14 cellular contexts compared by ENCODE assay signal in genomic region chr21:37994211-37994610, GRCh38.
A peak's percentile ranks its signal among the peaks of the same experiment; 100 is the strongest.
DNase-seq lines count a peak whose midpoint lies in the region; ATAC-seq, FAIRE-seq and TF ChIP-seq lines count a peak whose summit lies in the region.
"Had no signal": no experiment of that assay in that cellular context is flagged by ENCODE, and none has a peak within 500 bp of the region (broad histone marks: within the 10 kb centered on the region; RNA-seq: fewer than 3 reads in every experiment).

No MANE protein-coding gene starts in this region.

- no peaks in the 10 kb centered on the region for H3K9me2 ChIP-seq in PC-3 (replicated peaks; ENCODE audit: low read length)

- TF ChIP-seq POLR2A in heart left ventricle (IDR thresholded peaks at IDR 0.05) = no peak
- no peak for TF ChIP-seq POLR2A in GM12892 (IDR thresholded peaks at IDR 0.05; ENCODE audit: low read depth, low read length)

- TF ChIP-seq CTCF in heart left ventricle (IDR thresholded peaks at IDR 0.05) = no peak
- no peak for TF ChIP-seq CTCF in PC-3 (conservative IDR thresholded peaks at IDR 0.05; ENCODE audit: low read depth, low read length)
- TF ChIP-seq CTCF in fibroblast of the aortic adventitia (IDR thresholded peaks at IDR 0.05; ENCODE audit: insufficient read depth, low read length) = no peak

- 62 to 75% (median 72%) methylated on average over 4 of the region's 4 CpGs for WGBS in heart left ventricle, 4 donors

- no peak for FAIRE-seq in GM12892 (lab: Jason Lieb, UNC)
- FAIRE-seq: H1 had no signal

- H4K20me1 ChIP-seq in PC-3 (ENCODE audit: low read length) = no peaks in the 10 kb centered on the region

- H3K9me3 ChIP-seq in heart left ventricle = no peaks in the 10 kb centered on the region
- H3K9me3 ChIP-seq in PC-3 (ENCODE audit: low read length) = no peaks in the 10 kb centered on the region
- H3K9me3 ChIP-seq: HAP-1 had no signal

- no peak overlapping the region for H3K4me3 ChIP-seq in heart left ventricle
- no peak overlapping the region for H3K4me3 ChIP-seq in PC-3 (ENCODE audit: low read length)
- no peak overlapping the region for H3K4me3 ChIP-seq in fibroblast of the aortic adventitia (ENCODE audit: low read depth, low read length)
- H3K4me3 ChIP-seq: HAP-1 had no signal

- H3K36me3 ChIP-seq in heart left ventricle (no peaks in the 10 kb centered on the region), PC-3 (ENCODE audit: low read depth, low read length) (no peaks in the 10 kb centered on the region)
- H3K36me3 ChIP-seq: HAP-1 had no signal

- H3K4me2 ChIP-seq in PC-3 (ENCODE audit: low read length) = no peak overlapping the region

- intact Hi-C loops in Right ventricle myocardium superior (cut with DNase I) (no loop called here), heart left ventricle (cut with DNase I) (no loop called here), PC-3 (cut with micrococcal nuclease) (no loop called here)

- peak; percentile 52 for ATAC-seq in Right ventricle myocardium superior (ENCODE audit: poor library complexity)
- no peak for ATAC-seq in heart left ventricle
- ATAC-seq in PC-3 = no peak
- no peak for ATAC-seq in GM18511 (IDR thresholded peaks at IDR 0.05; ENCODE audit: unreplicated experiment)

- DNase-seq in Right ventricle myocardium superior (no peak), heart left ventricle (no peak), PC-3 (peak; percentile 35), fibroblast of the aortic adventitia (ENCODE audit: low read depth) (peak; percentile 16), GM12892 (ENCODE audit: insufficient read length) (no peak), COR-L47 (lab: John Stamatoyannopoulos, UW) (no peak)
- DNase-seq: 8988T; C1 segment of cervical spinal cord; CD4-positive, alpha-beta T cell; DND-41; GDM1 had no signal

- CTCF ChIA-PET in PC-3 (lab: Charles Lee) = no interaction called here

- H2AFZ ChIP-seq in PC-3 (ENCODE audit: low read length) = no peak overlapping the region

- no peaks in the 10 kb centered on the region for H3K79me2 ChIP-seq in PC-3 (ENCODE audit: low read length)

- H3K9ac ChIP-seq in PC-3 (ENCODE audit: low read length) = no peak overlapping the region

- peaks cover 0 to 3% (median 0%) of the 10 kb centered on the region in 9 donors for H3K27me3 ChIP-seq in heart left ventricle
- peaks cover 6% of the 10 kb centered on the region; the same call in 1 of the 2 replicates for H3K27me3 ChIP-seq in PC-3 (ENCODE audit: low read length)

- POLR2A ChIA-PET in PC-3 (lab: Charles Lee; ENCODE audit: unreplicated experiment) = no interaction called here

- H3K27ac ChIP-seq in heart left ventricle (no peak overlapping the region), PC-3 (ENCODE audit: low read length) (no peak overlapping the region)

- H3F3A ChIP-seq in PC-3 (ENCODE audit: low read length, unreplicated experiment) = no peaks in the 10 kb centered on the region

- no peaks in the 10 kb centered on the region for H3K4me1 ChIP-seq in heart left ventricle
- H3K4me1 ChIP-seq in PC-3 (ENCODE audit: insufficient read depth, low read length) = no peaks in the 10 kb centered on the region
- H3K4me1 ChIP-seq: HAP-1 had no signal

- no TSS peak for BruUV-seq in PC-3 (replicated peaks; lab: Mats Ljungman, UMichigan)

Comparison
In these comparisons a context has a peak if more than half of its experiments do, and no peak if none do; other contexts are left out.
1. DNase-seq: peak in PC-3 (single experiment) and fibroblast of the aortic adventitia (single experiment); none in Right ventricle myocardium superior (single experiment), heart left ventricle (0 of 5), GM12892 (single experiment) and COR-L47 (single experiment).